ENCODE assay signal across 9 cellular contexts in genomic region chr9:113375057-113376023, GRCh38. TPM values are rescaled to one million over a fixed set of nuclear protein-coding genes. Genes with fewer than 3 reads are reported as not detected.
A peak's percentile ranks its signal among the peaks of the same experiment; 100 is the strongest.
DNase-seq lines count a peak whose midpoint lies in the region; ATAC-seq, FAIRE-seq and TF ChIP-seq lines count a peak whose summit lies in the region.
"Had no signal": no experiment of that assay in that cellular context is flagged by ENCODE, and none has a peak within 500 bp of the region (broad histone marks: within the 10 kb centered on the region; RNA-seq: fewer than 3 reads in every experiment).

No MANE protein-coding gene starts in this region.

- TF ChIP-seq POLR2A in Peyer's patch (IDR thresholded peaks at IDR 0.05): peak; percentile 36 to 69

- H3K36me3 Mint-ChIP-seq in endothelial cell (ENCODE audit: low read depth, unreplicated experiment): peaks cover 10% of the 10 kb centered on the region

- FAIRE-seq in pancreas (lab: Jason Lieb, UNC): no peak

- H3K27me3 ChIP-seq in Peyer's patch: no peaks in the 10 kb centered on the region
- no peaks in the 10 kb centered on the region for H3K27me3 ChIP-seq in pancreas
- H3K27me3 ChIP-seq: gastrocnemius medialis had no signal

- peaks cover 2% of the 10 kb centered on the region for H3K27me3 Mint-ChIP-seq in endothelial cell (ENCODE audit: unreplicated experiment)

- intact Hi-C loops in pancreas (cut with DNase I): no loop called here

- WGBS in pancreas, 2 donors: 36 to 38% methylated on average over 6 of the region's 6 CpGs

- no peak overlapping the region for H3K27ac Mint-ChIP-seq in endothelial cell (ENCODE audit: unreplicated experiment)

- ATAC-seq in pancreas (peak; percentile 26 to 38 (median 34)), HG02642 (IDR thresholded peaks at IDR 0.05; ENCODE audit: poor library complexity, unreplicated experiment) (no peak), HG02763 (IDR thresholded peaks at IDR 0.05; ENCODE audit: unreplicated experiment) (no peak)
- ATAC-seq: gastrocnemius medialis had no signal

- H3K4me1 ChIP-seq in Peyer's patch: peaks cover 0 to 36% (median 4%) of the 10 kb centered on the region in 4 donors
- H3K4me1 ChIP-seq in pancreas: peaks cover 33 to 58% (median 48%) of the 10 kb centered on the region in 3 donors

- H3K4me3 Mint-ChIP-seq in endothelial cell (ENCODE audit: unreplicated experiment): peak overlapping the region; percentile 78

- DNase-seq in Peyer's patch: peak in 2 of 3 donors; percentile 65 to 87
- DNase-seq in endothelial cell (ENCODE audit: low spot score): no peak
- DNase-seq in pancreas: peak in 2 of 6 donors; percentile 51 to 61
- no peak for DNase-seq in NCI-H82 treated with DMSO at 0.1 percent for 48 hours (lab: John Stamatoyannopoulos, UW; ENCODE audit: unreplicated experiment)
- DNase-seq in SIG-M5 (lab: John Stamatoyannopoulos, UW): no peak
- DNase-seq: gastrocnemius medialis had no signal

- peaks cover 0 to 27% (median 0%) of the 10 kb centered on the region in 3 donors for H3K36me3 ChIP-seq in Peyer's patch
- peaks cover 0 to 15% (median 0%) of the 10 kb centered on the region in 3 donors for H3K36me3 ChIP-seq in pancreas

- H3K4me1 Mint-ChIP-seq in endothelial cell (ENCODE audit: unreplicated experiment): peaks cover 2% of the 10 kb centered on the region

- H3K9me3 ChIP-seq in Peyer's patch: no peaks in the 10 kb centered on the region
- H3K9me3 ChIP-seq in pancreas: no peaks in the 10 kb centered on the region
- H3K9me3 ChIP-seq: gastrocnemius medialis had no signal

- peak overlapping the region in 3 of 4 donors; percentile 87 to 98 (median 96) for H3K27ac ChIP-seq in Peyer's patch
- H3K27ac ChIP-seq in pancreas: peak overlapping the region; percentile 93 to 97 (median 94)

- no peaks in the 10 kb centered on the region for H3K9me3 Mint-ChIP-seq in endothelial cell (ENCODE audit: unreplicated experiment)

- TF ChIP-seq CTCF in Peyer's patch (IDR thresholded peaks at IDR 0.05): no peak
- TF ChIP-seq CTCF in endothelial cell (IDR thresholded peaks at IDR 0.05; ENCODE audit: unreplicated experiment): no peak
- no peak for TF ChIP-seq CTCF in pancreas (IDR thresholded peaks at IDR 0.05)

- H3K4me3 ChIP-seq in GM08714 (ENCODE audit: low read length) (peak overlapping the region; percentile 97; the same call in 1 of the 2 replicates), Peyer's patch (peak overlapping the region; percentile 71 to 95 (median 84)), pancreas (peak overlapping the region; percentile 72 to 91 (median 79))

RNA-seq across cellular contexts. Expression of gene HDHD3, which starts 1.4 kb away (rescaled TPM):
- total RNA-seq in Peyer's patch (100 to 1,000 TPM in 3 of 4 donors, 10 to 100 TPM in 1; 56.1 to 258 (median 237) TPM), endothelial cell (ENCODE audit: unreplicated experiment) (8.4 TPM), pancreas (10 to 100 TPM; 18.8 to 44.0 (median 26.3) TPM)
- 10 to 100 TPM; 76.0 to 80.6 TPM for polyA plus RNA-seq in pancreas

RNA-seq across cellular contexts. Expression of gene ALAD, which starts 25.7 kb away (rescaled TPM):
- total RNA-seq in Peyer's patch: 10 to 100 TPM; 44.6 to 81.4 (median 62.2) TPM
- total RNA-seq in endothelial cell (ENCODE audit: unreplicated experiment): 19.3 TPM
- total RNA-seq in pancreas: 10 to 100 TPM; 35.7 to 60.3 (median 43.8) TPM
- 10 to 100 TPM; 43.3 to 46.5 TPM for polyA plus RNA-seq in pancreas

RNA-seq across cellular contexts. Expression of gene BSPRY, which starts 26.0 kb away (rescaled TPM):
- total RNA-seq in Peyer's patch (10 to 100 TPM; 11.6 to 20.8 (median 15.8) TPM), endothelial cell (ENCODE audit: unreplicated experiment) (0.15 TPM), pancreas (10 to 100 TPM; 15.2 to 35.9 (median 22.7) TPM)
- polyA plus RNA-seq in pancreas: 10 to 100 TPM; 12.5 to 19.7 TPM

RNA-seq across cellular contexts. Expression of gene POLE3, which starts 35.1 kb away (rescaled TPM):
- 10 to 100 TPM; 13.8 to 56.9 (median 16.4) TPM for total RNA-seq in Peyer's patch
- total RNA-seq in endothelial cell (ENCODE audit: unreplicated experiment): 28.7 TPM
- 10 to 100 TPM in 5 of 6 donors, 1 to 10 TPM in 1; 8.7 to 19.1 (median 14.0) TPM for total RNA-seq in pancreas
- 10 to 100 TPM in 1 of 2 donors, 1 to 10 TPM in 1; 9.1 to 14.3 TPM for polyA plus RNA-seq in pancreas

RNA-seq across cellular contexts. Expression of gene C9orf43, which starts 35.2 kb away (rescaled TPM):
- total RNA-seq in Peyer's patch (1 to 10 TPM in 3 of 4 donors, not detected in 1; 1.1 to 5.0 (median 1.2) TPM), endothelial cell (ENCODE audit: unreplicated experiment) (0.92 TPM), pancreas (under 1 TPM; 0.18 to 0.55 (median 0.42) TPM)
- polyA plus RNA-seq in pancreas: 1 to 10 TPM in 1 of 2 donors, under 1 TPM in 1; 0.68 to 1.5 TPM
- total RNA-seq: gastrocnemius medialis had no signal

Comparison
In these comparisons a context has a peak if more than half of its experiments do, and no peak if none do; other contexts are left out.
1. DNase-seq: peak in Peyer's patch (2 of 3); none in endothelial cell (single experiment), NCI-H82 treated with DMSO at 0.1 percent for 48 hours (single experiment) and SIG-M5 (single experiment).
2. ATAC-seq: peak in pancreas (4 of 4); none in HG02642 (single experiment) and HG02763 (single experiment).
3. RNA of gene BSPRY, which starts 26.0 kb away (total RNA-seq): 15.2 to 35.9 TPM in pancreas and 11.6 to 20.8 TPM in Peyer's patch; 0.15 TPM in endothelial cell (single experiment); every median in the first group is over 10 times any median in the second.
4. Peak in every context shown above with its lines, with median percentiles within 50 percentile points of each other: H3K4me3 ChIP-seq.